In the genomic region with DNA sequence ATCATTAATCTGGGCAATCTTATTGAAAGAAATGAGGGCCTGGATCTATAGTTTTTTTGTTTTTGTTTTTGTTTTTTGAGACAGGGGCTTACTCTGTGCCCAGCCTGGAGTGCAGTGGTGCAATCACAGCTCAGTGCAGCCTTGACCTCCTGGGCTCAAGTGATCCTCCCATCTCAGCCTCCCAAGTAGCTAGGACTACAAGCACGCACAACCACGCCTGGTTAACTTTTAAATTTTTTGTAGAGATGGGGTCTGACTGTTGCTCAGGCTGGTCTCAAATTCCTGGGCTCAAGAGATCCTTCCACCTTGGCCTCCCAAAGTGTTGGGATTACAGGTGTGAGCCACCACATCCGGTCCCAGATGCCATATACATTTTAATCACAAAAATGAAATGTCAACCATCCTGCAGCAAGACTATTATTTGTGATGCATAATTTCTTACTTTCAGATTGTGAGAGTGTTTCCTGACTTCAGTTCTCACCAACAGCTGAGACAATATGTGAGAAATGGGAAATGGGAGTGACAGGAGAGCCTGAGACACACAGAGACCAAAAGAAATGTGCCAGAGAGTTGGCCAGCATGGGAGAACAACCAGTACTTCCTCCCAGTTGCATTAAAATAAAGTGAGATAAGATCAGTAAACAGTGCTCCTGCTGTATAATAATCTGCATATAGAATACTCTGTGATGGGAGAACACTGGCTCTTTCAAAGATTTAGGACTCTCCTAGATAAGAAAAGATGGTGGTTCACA, we compare ENCODE assay signal across 17 cellular contexts.
DNase-seq lines count a peak whose midpoint lies in the region; ATAC-seq, FAIRE-seq and TF ChIP-seq lines count a peak whose summit lies in the region.
"Had no signal": no experiment of that assay in that cellular context is flagged by ENCODE, and none has a peak within 500 bp of the region (broad histone marks: within the 10 kb centered on the region; RNA-seq: fewer than 3 reads in every experiment).

No MANE protein-coding gene starts in this region.

- no peaks in the 10 kb centered on the region for H3K9me2 ChIP-seq in PC-3 (replicated peaks; ENCODE audit: low read length)

- no peaks in the 10 kb centered on the region for H3K36me3 ChIP-seq in PC-3 (ENCODE audit: low read depth, low read length)
- H3K36me3 ChIP-seq in smooth muscle cell (ENCODE audit: low read depth) = no peaks in the 10 kb centered on the region
- H3K36me3 ChIP-seq: ascending aorta, BE2C had no signal

- H3K4me2 ChIP-seq in PC-3 (ENCODE audit: low read length) (peak overlapping the region; percentile 39), smooth muscle cell (no peak overlapping the region)
- H3K4me2 ChIP-seq: GM23338 had no signal

- 0 out of 2 replicates have a peak overlapping the region, but pooled peaks have one; percentile 7 for H3K27ac ChIP-seq in PC-3 (ENCODE audit: low read length)
- H3K27ac ChIP-seq in smooth muscle cell (ENCODE audit: low read depth) = no peak overlapping the region

- intact Hi-C loops in PC-3 (cut with micrococcal nuclease) = loop anchor here (2.0 to 10.0 kb wide), 3 partner anchors 46 to 181 kb away; a partner anchor contains a TSS

- peak; percentile 83 for FAIRE-seq in GM19239 (lab: Jason Lieb, UNC)

- no TSS peak for BruUV-seq in PC-3 (replicated peaks; lab: Mats Ljungman, UMichigan)

- H3K4me1 ChIP-seq in PC-3 (ENCODE audit: insufficient read depth, low read length) (peaks cover 25% of the 10 kb centered on the region), smooth muscle cell (ENCODE audit: low read depth) (peaks cover 4% of the 10 kb centered on the region)
- H3K4me1 ChIP-seq: BE2C had no signal

- no peak overlapping the region for H3K4me3 ChIP-seq in PC-3 (ENCODE audit: low read length)
- H3K4me3 ChIP-seq in smooth muscle cell = no peak overlapping the region
- H3K4me3 ChIP-seq: ascending aorta, GM23338, psoas muscle had no signal

- no peaks in the 10 kb centered on the region for H4K20me1 ChIP-seq in PC-3 (ENCODE audit: low read length)
- no peaks in the 10 kb centered on the region for H4K20me1 ChIP-seq in smooth muscle cell (ENCODE audit: low read depth)

- H2AFZ ChIP-seq in PC-3 (ENCODE audit: low read length) (no peak overlapping the region), smooth muscle cell (ENCODE audit: low read depth) (no peak overlapping the region)
- H2AFZ ChIP-seq: GM23338 had no signal

- WGBS in smooth muscle cell (ENCODE audit: low lambda C conversion rate) = 95% methylated on average over 3 of the region's 3 CpGs

- POLR2A ChIA-PET in PC-3 (lab: Charles Lee; ENCODE audit: unreplicated experiment) = no interaction called here

- H3K9me3 ChIP-seq in PC-3 (ENCODE audit: low read length) (no peaks in the 10 kb centered on the region), smooth muscle cell (replicated peaks; ENCODE audit: low read depth) (no peaks in the 10 kb centered on the region)
- H3K9me3 ChIP-seq: ascending aorta, BE2C, psoas muscle had no signal

- TF ChIP-seq CTCF in PC-3 (conservative IDR thresholded peaks at IDR 0.05; ENCODE audit: low read depth, low read length) = no peak
- no peak for TF ChIP-seq CTCF in smooth muscle cell (IDR thresholded peaks at IDR 0.05; ENCODE audit: borderline replicate concordance, insufficient read depth, poor library complexity, severe bottlenecking)

- H3F3A ChIP-seq in PC-3 (ENCODE audit: low read length, unreplicated experiment) = no peaks in the 10 kb centered on the region
- H3F3A ChIP-seq in smooth muscle cell (ENCODE audit: low read depth) = peaks cover 4% of the 10 kb centered on the region

- H3K9ac ChIP-seq in PC-3 (ENCODE audit: low read length) = no peak overlapping the region
- no peak overlapping the region for H3K9ac ChIP-seq in smooth muscle cell (ENCODE audit: low read depth)

- DNase-seq in A172 (ENCODE audit: low spot score) (peak; percentile 3), GM19239 (ENCODE audit: insufficient read length, low spot score) (no peak), PC-3 (peak; percentile 53), glomerular endothelial cell (ENCODE audit: extremely low read depth, low read depth, low spot score) (peak; percentile 72), smooth muscle cell (lab: John Stamatoyannopoulos, UW; ENCODE audit: unreplicated experiment) (no peak)
- DNase-seq in stimulated activated CD8-positive, alpha-beta memory T cell treated with anti-CD3 and anti-CD28 coated beads, Interleukin-4, amount 100 ng/mL, for 48 hours = no peak
- DNase-seq in stimulated activated CD4-positive, alpha-beta T cell treated with anti-CD3 and anti-CD28 coated beads, Interleukin-15, amount 100 ng/mL, for 24 hours = no peak
- DNase-seq: activated CD4-positive, alpha-beta T cell treated with anti-CD3 and anti-CD28 coated beads, Interleukin-2, amount 50 U/mL, for 1 hour; BE2C; EL; NCI-H1092; psoas muscle; stimulated activated CD4-positive, alpha-beta T cell treated with anti-CD3 and anti-CD28 coated beads, Interleukin-4, amount 100 ng/mL, for 24 hours; stimulated activated naive CD4-positive, alpha-beta T cell treated with Interleukin-2 at 50 U/mL for 16 hours had no signal

- H3K27me3 ChIP-seq in PC-3 (ENCODE audit: low read length) (no peaks in the 10 kb centered on the region), smooth muscle cell (ENCODE audit: low read depth) (no peaks in the 10 kb centered on the region)
- H3K27me3 ChIP-seq: ascending aorta, BE2C had no signal

- ATAC-seq in PC-3 = peak; percentile 65
- no peak for ATAC-seq in HG03097 (IDR thresholded peaks at IDR 0.05; ENCODE audit: low FRiP score, unreplicated experiment)
- ATAC-seq: GM23338 had no signal

- CTCF ChIA-PET in PC-3 (lab: Charles Lee) = no interaction called here

- no peaks in the 10 kb centered on the region for H3K79me2 ChIP-seq in PC-3 (ENCODE audit: low read length)
- no peaks in the 10 kb centered on the region for H3K79me2 ChIP-seq in smooth muscle cell (ENCODE audit: low read depth)

Comparison
In these comparisons a context has a peak if more than half of its experiments do, and no peak if none do; other contexts are left out.
1. DNase-seq: peak in A172 (single experiment), PC-3 (single experiment) and glomerular endothelial cell (single experiment); none in GM19239 (single experiment), stimulated activated CD8-positive, alpha-beta memory T cell treated with anti-CD3 and anti-CD28 coated beads, Interleukin-4, amount 100 ng/mL, for 48 hours (single experiment), stimulated activated CD4-positive, alpha-beta T cell treated with anti-CD3 and anti-CD28 coated beads, Interleukin-15, amount 100 ng/mL, for 24 hours (single experiment) and smooth muscle cell (single experiment).